In the genomic region with DNA sequence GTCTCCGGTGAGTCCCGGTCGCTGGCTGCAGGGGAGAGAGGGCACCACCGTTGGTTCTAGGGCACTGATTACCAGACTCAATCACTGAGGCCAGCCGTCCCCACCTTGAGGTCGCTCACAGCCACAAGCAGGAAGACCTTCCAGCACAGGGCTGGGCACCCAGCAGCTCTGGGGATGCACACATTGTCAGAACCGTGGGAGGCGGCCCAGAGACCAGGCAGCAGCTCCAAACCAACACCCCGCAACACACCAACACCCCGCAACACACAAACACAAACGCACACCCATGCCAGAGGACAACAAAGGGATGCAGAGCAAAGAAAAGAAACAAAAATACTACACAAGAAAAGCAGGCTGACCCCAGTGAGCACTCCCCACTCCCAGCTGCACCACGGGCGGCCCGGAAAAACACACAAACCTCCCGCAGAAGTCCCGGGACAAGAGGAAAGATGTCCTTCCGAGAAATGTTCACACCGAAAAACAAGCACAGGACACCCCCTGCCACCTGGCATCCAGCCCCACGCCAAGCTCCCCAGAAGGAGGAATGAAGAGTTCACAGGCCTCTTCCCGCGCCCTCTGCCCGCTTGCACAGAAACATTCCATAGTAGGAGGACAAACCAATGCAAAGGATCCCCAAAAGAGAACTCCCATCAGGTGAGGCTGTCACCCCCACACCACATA, we compare ENCODE assay signal across 19 cellular contexts. TPM values are rescaled to one million over a fixed set of nuclear protein-coding genes. Genes with fewer than 3 reads are reported as not detected.
"Had no signal": no experiment of that assay in that cellular context is flagged by ENCODE, and none has a peak within 500 bp of the region (broad histone marks: within the 10 kb centered on the region; RNA-seq: fewer than 3 reads in every experiment).

No MANE protein-coding gene starts in this region.

- H3K36me3 ChIP-seq: ascending aorta, tibial nerve, vagina had no signal

- FAIRE-seq: small intestine had no signal

- ATAC-seq: esophagus mucosa, right cardiac atrium had no signal

- DNase-seq: activated CD4-positive, alpha-beta T cell treated with anti-CD3 and anti-CD28 coated beads, Interleukin-2, amount 50 U/mL, for 4 hours; activated naive CD4-positive, alpha-beta T cell; islet precursor cell; naive B cell; small intestine; stimulated activated CD4-positive, alpha-beta T cell treated with anti-CD3 and anti-CD28 coated beads, Interleukin-4, amount 100 ng/mL, for 24 hours; stimulated activated naive CD4-positive, alpha-beta T cell treated with Interleukin-2 at 50 U/mL for 16 hours; substantia nigra had no signal

- H3K9me3 ChIP-seq: ascending aorta, tibial nerve, vagina had no signal

- H3K27me3 ChIP-seq: vagina had no signal

- H3K4me3 ChIP-seq: ascending aorta, tibial nerve, vagina had no signal

- H3K27ac ChIP-seq: ascending aorta, tibial nerve, vagina had no signal

- H3K27ac Mint-ChIP-seq: naive B cell, progenitor cell of endocrine pancreas had no signal

- H3K4me1 ChIP-seq: ascending aorta had no signal

RNA-seq across cellular contexts. Expression of gene HMX1, which starts 3.2 kb away (rescaled TPM):
- total RNA-seq: ascending aorta; dermis microvascular lymphatic vessel endothelial cell; esophagus mucosa; lung microvascular endothelial cell; mononuclear cell; omental fat pad; right cardiac atrium; T-helper 2 cell treated with Interferon-gamma antibody and Interleukin-4, amounts not matched to agents 100 ng/mL and 5 ng/mL, for 36 hours; vagina had no signal
- polyA plus RNA-seq: right cardiac atrium, small intestine had no signal
